Comparison of ENCODE assay signal across 39 cellular contexts in genomic region chr2:3648652-3649177, GRCh38. TPM values are rescaled to one million over a fixed set of nuclear protein-coding genes. Genes with fewer than 3 reads are reported as not detected.
"Had no signal": no experiment of that assay in that cellular context is flagged by ENCODE, and none has a peak within 500 bp of the region (broad histone marks: within the 10 kb centered on the region; RNA-seq: fewer than 3 reads in every experiment).

No MANE protein-coding gene starts in this region.

- H3K4me3 ChIP-seq: adrenal gland, body of pancreas, MG63, Peyer's patch had no signal

- H3K36me3 Mint-ChIP-seq: activated CD4-positive, alpha-beta memory T cell treated with anti-CD3 and anti-CD28 coated beads for 36 hours; activated naive CD4-positive, alpha-beta T cell treated with anti-CD3 and anti-CD28 coated beads, Interleukin-2, amount 50 U/mL, for 72 hours had no signal

- H3K27ac Mint-ChIP-seq: activated B cell treated with CpG ODN at 0.5 μM for 24 hours; activated CD4-positive, alpha-beta memory T cell treated with anti-CD3 and anti-CD28 coated beads for 36 hours; activated naive CD4-positive, alpha-beta T cell treated with anti-CD3 and anti-CD28 coated beads for 36 hours; activated naive CD4-positive, alpha-beta T cell treated with anti-CD3 and anti-CD28 coated beads, Interleukin-2, amount 50 U/mL, for 72 hours; activated T-helper 1 cell treated with anti-CD3 and anti-CD28 coated beads, Interleukin-12 subunit alpha, Interleukin-12 subunit beta, Interleukin-2, Interleukin-4 antibody, amounts not matched to agents 30 ng/mL and 10 ng/mL and 1 ng/mL, durations not matched to agents 14 hours and 24 hours and 36 hours had no signal

- H3K27me3 ChIP-seq: adrenal gland, body of pancreas, MG63, Peyer's patch had no signal

- H3K4me3 Mint-ChIP-seq: activated B cell treated with CpG ODN at 0.5 μM for 24 hours; activated CD4-positive, alpha-beta memory T cell treated with anti-CD3 and anti-CD28 coated beads for 36 hours; activated naive CD4-positive, alpha-beta T cell treated with anti-CD3 and anti-CD28 coated beads for 36 hours; activated T-cell treated with anti-CD3 and anti-CD28 coated beads, Interleukin-2, amount 50 U/mL, for 4 hours; activated T-helper 1 cell treated with anti-CD3 and anti-CD28 coated beads, Interleukin-12 subunit alpha, Interleukin-12 subunit beta, Interleukin-2, Interleukin-4 antibody, amounts not matched to agents 30 ng/mL and 10 ng/mL and 1 ng/mL, durations not matched to agents 14 hours and 24 hours and 36 hours had no signal

- ATAC-seq: activated naive CD4-positive, alpha-beta T cell treated with anti-CD3 and anti-CD28 coated beads, Interleukin-2, amount 50 U/mL, for 72 hours; activated T-cell treated with anti-CD3 and anti-CD28 coated beads, Interleukin-2, amount 50 U/mL, for 4 hours; body of pancreas; PC-3; Right ventricle myocardium inferior had no signal

- H3K9me3 ChIP-seq: adrenal gland, body of pancreas, MG63, Peyer's patch had no signal

- DNase-seq: activated B cell treated with CpG ODN at 0.5 μM for 24 hours; activated CD4-positive, alpha-beta memory T cell treated with anti-CD3 and anti-CD28 coated beads for 36 hours; activated CD4-positive, alpha-beta T cell treated with anti-CD3 and anti-CD28 coated beads for 4 hours; activated CD4-positive, alpha-beta T cell treated with anti-CD3 and anti-CD28 coated beads, Interleukin-2, amount 50 U/mL, for 1 hour; activated CD4-positive, CD25-positive, alpha-beta regulatory T cell treated with anti-CD3 and anti-CD28 coated beads, Interleukin-2, amount 50 U/mL, for 72 hours; activated CD8-positive, alpha-beta memory T cell treated with anti-CD3 and anti-CD28 coated beads, Interleukin-2, amount 50 U/mL, for 4 hours; activated gamma-delta T cell treated with Interleukin-2 at 50 U/mL for 16 hours; activated naive CD4-positive, alpha-beta T cell treated with anti-CD3 and anti-CD28 coated beads for 36 hours; activated T-cell treated with anti-CD3 and anti-CD28 coated beads for 4 hours; activated T-cell treated with anti-CD3 and anti-CD28 coated beads, Interleukin-2, amount 50 U/mL, for 4 hours; adrenal gland; body of pancreas; caudate nucleus; Kasumi-1; KG1; MG63; NCI-H1048; NCI-H1105 treated with DMSO at 0.1 percent for 48 hours; NCI-H1436; NCI-H1694; NCI-H2029 treated with DMSO at 0.1 percent for 48 hours; NCI-H2107; NCI-H2171; NCI-H510A; NCI-H526; NCI-H748 treated with DMSO at 0.1 percent for 48 hours; NK-92 treated with Interleukin-12 subunit alpha and Interleukin-12 subunit beta, amount 100 ng/mL, for 24 hours; PC-3; RPMI8226; SW 1271; T-helper 1 cell; T-helper 2 cell; T-helper 9 cell had no signal

- H3K27me3 Mint-ChIP-seq: activated B cell treated with CpG ODN at 0.5 μM for 24 hours had no signal

- H3K27ac ChIP-seq: adrenal gland, body of pancreas, Peyer's patch had no signal

- H3K36me3 ChIP-seq: adrenal gland, MG63, Peyer's patch had no signal

- H3K9me3 Mint-ChIP-seq: activated B cell treated with CpG ODN at 0.5 μM for 24 hours; activated CD4-positive, alpha-beta memory T cell treated with anti-CD3 and anti-CD28 coated beads for 36 hours; activated naive CD4-positive, alpha-beta T cell treated with anti-CD3 and anti-CD28 coated beads for 36 hours; activated naive CD4-positive, alpha-beta T cell treated with anti-CD3 and anti-CD28 coated beads, Interleukin-2, amount 50 U/mL, for 72 hours; activated T-cell treated with anti-CD3 and anti-CD28 coated beads, Interleukin-2, amount 50 U/mL, for 4 hours; activated T-helper 1 cell treated with anti-CD3 and anti-CD28 coated beads, Interleukin-12 subunit alpha, Interleukin-12 subunit beta, Interleukin-2, Interleukin-4 antibody, amounts not matched to agents 30 ng/mL and 10 ng/mL and 1 ng/mL, durations not matched to agents 14 hours and 24 hours and 36 hours had no signal

RNA-seq across cellular contexts. Expression of gene ALLC, which starts 9.3 kb away (rescaled TPM):
- total RNA-seq: activated B cell treated with CpG ODN at 0.5 μM for 24 hours; activated CD4-positive, alpha-beta memory T cell treated with anti-CD3 and anti-CD28 coated beads for 36 hours; activated naive CD4-positive, alpha-beta T cell treated with anti-CD3 and anti-CD28 coated beads for 36 hours; activated naive CD4-positive, alpha-beta T cell treated with anti-CD3 and anti-CD28 coated beads, Interleukin-2, amount 50 U/mL, for 72 hours; activated T-cell treated with anti-CD3 and anti-CD28 coated beads, Interleukin-2, amount 50 U/mL, for 4 hours; activated T-helper 1 cell treated with anti-CD3 and anti-CD28 coated beads, Interleukin-12 subunit alpha, Interleukin-12 subunit beta, Interleukin-2, Interleukin-4 antibody, amounts not matched to agents 30 ng/mL and 10 ng/mL and 1 ng/mL, durations not matched to agents 14 hours and 24 hours and 36 hours; astrocyte; body of pancreas; bronchial epithelial cell; PC-3; Peyer's patch; Right ventricle myocardium inferior had no signal

RNA-seq across cellular contexts. Expression of gene COLEC11, which starts 53.8 kb away (rescaled TPM):
- total RNA-seq: activated B cell treated with CpG ODN at 0.5 μM for 24 hours; activated naive CD4-positive, alpha-beta T cell treated with anti-CD3 and anti-CD28 coated beads, Interleukin-2, amount 50 U/mL, for 72 hours; activated T-helper 1 cell treated with anti-CD3 and anti-CD28 coated beads, Interleukin-12 subunit alpha, Interleukin-12 subunit beta, Interleukin-2, Interleukin-4 antibody, amounts not matched to agents 30 ng/mL and 10 ng/mL and 1 ng/mL, durations not matched to agents 14 hours and 24 hours and 36 hours; astrocyte had no signal

RNA-seq across cellular contexts. Expression of gene DCDC2C, which starts 54.7 kb away (rescaled TPM):
- total RNA-seq: activated B cell treated with CpG ODN at 0.5 μM for 24 hours; activated CD4-positive, alpha-beta memory T cell treated with anti-CD3 and anti-CD28 coated beads for 36 hours; activated naive CD4-positive, alpha-beta T cell treated with anti-CD3 and anti-CD28 coated beads for 36 hours; activated naive CD4-positive, alpha-beta T cell treated with anti-CD3 and anti-CD28 coated beads, Interleukin-2, amount 50 U/mL, for 72 hours; activated T-cell treated with anti-CD3 and anti-CD28 coated beads, Interleukin-2, amount 50 U/mL, for 4 hours; activated T-helper 1 cell treated with anti-CD3 and anti-CD28 coated beads, Interleukin-12 subunit alpha, Interleukin-12 subunit beta, Interleukin-2, Interleukin-4 antibody, amounts not matched to agents 30 ng/mL and 10 ng/mL and 1 ng/mL, durations not matched to agents 14 hours and 24 hours and 36 hours; astrocyte; body of pancreas; bronchial epithelial cell; PC-3; Peyer's patch; Right ventricle myocardium inferior had no signal
